ENCODE assay signal across 27 cellular contexts in the genomic region with DNA sequence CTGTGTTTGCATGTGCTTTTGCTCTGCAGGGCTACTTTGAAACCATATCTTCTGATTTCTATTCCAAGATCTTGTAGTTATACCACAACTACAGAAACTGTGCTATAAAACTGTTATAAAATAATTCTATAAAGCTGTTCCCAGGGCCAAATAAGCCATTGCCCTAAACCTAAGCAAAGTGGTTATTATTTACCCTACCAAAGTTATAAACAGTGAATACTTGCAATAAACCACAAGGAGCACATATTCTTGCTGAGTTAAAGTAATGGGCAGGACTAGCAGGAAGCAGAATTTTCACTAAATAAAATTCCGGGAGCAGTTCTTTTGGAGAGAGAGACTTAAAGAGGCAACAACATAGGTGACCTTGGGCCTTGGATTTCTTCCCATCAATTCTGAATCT.
"Had no signal": no experiment of that assay in that cellular context is flagged by ENCODE, and none has a peak within 500 bp of the region (broad histone marks: within the 10 kb centered on the region; RNA-seq: fewer than 3 reads in every experiment).

No MANE protein-coding gene starts in this region.

- H3K9ac ChIP-seq: neural progenitor cell, parathyroid adenoma had no signal

- DNase-seq: occipital lobe; ovary; posterior cingulate gyrus; psoas muscle; right cardiac atrium; right lobe of liver; sigmoid colon; small intestine; stimulated activated CD4-positive, alpha-beta T cell treated with anti-CD3 and anti-CD28 coated beads, Interleukin-15, amount 100 ng/mL, for 24 hours; stimulated activated CD4-positive, alpha-beta T cell treated with anti-CD3 and anti-CD28 coated beads, Interleukin-2, amount 100 ng/mL, for 24 hours; stimulated activated CD4-positive, alpha-beta T cell treated with anti-CD3 and anti-CD28 coated beads, Interleukin-2, amount 100 ng/mL, for 48 hours; stimulated activated CD4-positive, alpha-beta T cell treated with anti-CD3 and anti-CD28 coated beads, Interleukin-4, amount 100 ng/mL, for 24 hours; stimulated activated naive B cell treated with anti-CD40 and anti-IgM and Interleukin-4, amounts not matched to agents 10 μg/mL and 1 μg/mL and 100 μg/mL, for 72 hours; stimulated activated naive CD4-positive, alpha-beta T cell treated with Interleukin-2 at 50 U/mL for 16 hours; stomach; thyroid gland; trophoblast cell; upper lobe of left lung had no signal

- H3K4me3 Mint-ChIP-seq: nephron; neural progenitor cell; stimulated activated effector memory CD8-positive, alpha-beta T cell treated with anti-CD3 and anti-CD28 coated beads, Interleukin-12 subunit alpha, Interleukin-12 subunit beta, amount 100 ng/mL, for 72 hours; stimulated activated naive B cell treated with anti-CD40 and anti-IgM and Interleukin-4, amounts not matched to agents 10 μg/mL and 1 μg/mL and 100 μg/mL, for 72 hours; stimulated activated naive CD8-positive, alpha-beta T cell treated with anti-CD3 and anti-CD28 coated beads, Interleukin-15, Interleukin-2, amounts not matched to agents 100 ng/mL and 50 ng/mL, for 24 hours had no signal

- H2AFZ ChIP-seq: neural progenitor cell, parathyroid adenoma had no signal

- H3K36me3 ChIP-seq: neural progenitor cell, ovary, right lobe of liver, sigmoid colon, stomach, thoracic aorta, thyroid gland, tibial nerve, upper lobe of left lung, vagina had no signal

- H3K27me3 Mint-ChIP-seq: stimulated activated naive B cell treated with anti-CD40 and anti-IgM and Interleukin-4, amounts not matched to agents 10 μg/mL and 1 μg/mL and 100 μg/mL, for 72 hours had no signal

- H3K27ac ChIP-seq: neural progenitor cell, ovary, parathyroid adenoma, psoas muscle, right lobe of liver, sigmoid colon, stomach, thoracic aorta, thyroid gland, tibial nerve, upper lobe of left lung, vagina had no signal

- H3K27me3 ChIP-seq: neural progenitor cell, ovary, right lobe of liver, sigmoid colon, stomach, thyroid gland, tibial nerve, upper lobe of left lung, vagina had no signal

- H3K4me1 ChIP-seq: neural progenitor cell, parathyroid adenoma, psoas muscle, right lobe of liver, sigmoid colon, stomach, thyroid gland, tibial nerve, upper lobe of left lung, vagina had no signal

- ATAC-seq: psoas muscle; right cardiac atrium; right lobe of liver; stimulated activated effector memory CD8-positive, alpha-beta T cell treated with anti-CD3 and anti-CD28 coated beads, Interleukin-12 subunit alpha, Interleukin-12 subunit beta, amount 100 ng/mL, for 72 hours; stimulated activated naive B cell treated with anti-CD40 and anti-IgM and Interleukin-4, amounts not matched to agents 10 μg/mL and 1 μg/mL and 100 μg/mL, for 72 hours had no signal

- H3K4me3 ChIP-seq: neural progenitor cell, ovary, psoas muscle, right lobe of liver, sigmoid colon, stomach, thoracic aorta, thyroid gland, tibial nerve, upper lobe of left lung, vagina had no signal

- H3K27ac Mint-ChIP-seq: nephron; neural progenitor cell; progenitor cell of endocrine pancreas; stimulated activated effector memory CD8-positive, alpha-beta T cell treated with anti-CD3 and anti-CD28 coated beads, Interleukin-12 subunit alpha, Interleukin-12 subunit beta, amount 100 ng/mL, for 72 hours; stimulated activated naive B cell treated with anti-CD40 and anti-IgM and Interleukin-4, amounts not matched to agents 10 μg/mL and 1 μg/mL and 100 μg/mL, for 72 hours; stimulated activated naive CD8-positive, alpha-beta T cell treated with anti-CD3 and anti-CD28 coated beads, Interleukin-15, Interleukin-2, amounts not matched to agents 100 ng/mL and 50 ng/mL, for 24 hours had no signal

- H3K4me1 Mint-ChIP-seq: nephron; neural progenitor cell; stimulated activated effector memory CD8-positive, alpha-beta T cell treated with anti-CD3 and anti-CD28 coated beads, Interleukin-12 subunit alpha, Interleukin-12 subunit beta, amount 100 ng/mL, for 72 hours; stimulated activated naive B cell treated with anti-CD40 and anti-IgM and Interleukin-4, amounts not matched to agents 10 μg/mL and 1 μg/mL and 100 μg/mL, for 72 hours had no signal

- H3K36me3 Mint-ChIP-seq: stimulated activated effector memory CD8-positive, alpha-beta T cell treated with anti-CD3 and anti-CD28 coated beads, Interleukin-12 subunit alpha, Interleukin-12 subunit beta, amount 100 ng/mL, for 72 hours had no signal

- H3K4me2 ChIP-seq: neural progenitor cell had no signal

- H3K9me3 ChIP-seq: ovary, psoas muscle, right lobe of liver, sigmoid colon, thoracic aorta, thyroid gland, upper lobe of left lung, vagina had no signal
